Comparison of ENCODE assay signal across 26 cellular contexts in the genomic region with DNA sequence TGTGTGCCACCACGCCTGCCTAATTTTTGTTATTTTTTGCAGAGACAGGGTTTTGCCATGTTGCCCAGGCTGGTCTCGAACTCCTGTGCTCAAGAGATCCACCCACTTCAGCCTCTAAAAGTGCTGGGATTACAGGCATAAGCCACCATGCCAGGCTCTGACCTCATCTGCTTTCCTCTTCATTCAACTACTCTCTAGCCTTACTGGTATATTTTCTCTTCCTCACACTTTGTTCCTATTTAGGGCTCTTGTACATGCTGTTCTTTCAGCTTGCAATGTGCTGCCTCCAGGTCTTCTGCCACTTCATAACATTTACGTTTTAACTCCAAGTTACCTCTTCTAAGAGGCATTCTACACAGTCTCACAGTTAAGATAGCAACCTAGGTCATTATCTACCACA. TPM values are rescaled to one million over a fixed set of nuclear protein-coding genes. Genes with fewer than 3 reads are reported as not detected.
DNase-seq lines count a peak whose midpoint lies in the region; ATAC-seq and TF ChIP-seq lines count a peak whose summit lies in the region.
"Had no signal": no experiment of that assay in that cellular context is flagged by ENCODE, and none has a peak within 500 bp of the region (broad histone marks: within the 10 kb centered on the region; RNA-seq: fewer than 3 reads in every experiment).

No MANE protein-coding gene starts in this region.

- no peaks in the 10 kb centered on the region for H3K36me3 ChIP-seq in CD4-positive, CD25-positive, alpha-beta regulatory T cell (ENCODE audit: control insufficient read depth, insufficient read depth, low read length)
- H3K36me3 ChIP-seq in sigmoid colon, result no peaks in the 10 kb centered on the region

- no peak for DNase-seq in CD4-positive, CD25-positive, alpha-beta regulatory T cell
- DNase-seq in chondrocyte (ENCODE audit: low spot score) (no peak), right cardiac atrium (no peak), sigmoid colon (no peak), NCI-H2196 treated with DMSO at 0.1 percent for 48 hours (lab: John Stamatoyannopoulos, UW; ENCODE audit: unreplicated experiment) (no peak), NCI-H2227 treated with DMSO at 0.1 percent for 48 hours (lab: John Stamatoyannopoulos, UW) (no peak), NCI-H128 (lab: John Stamatoyannopoulos, UW; ENCODE audit: unreplicated experiment) (no peak)
- no peak for DNase-seq in activated effector memory CD4-positive, alpha-beta T cell treated with anti-CD3 and anti-CD28 coated beads, Interleukin-2, amount 50 U/mL, for 16 hours
- DNase-seq: activated CD4-positive, alpha-beta T cell treated with anti-CD3 and anti-CD28 coated beads, Interleukin-2, amount 10 ng/mL, durations not matched to agents 24 days and 14 days; activated naive CD4-positive, alpha-beta T cell treated with anti-CD3 and anti-CD28 coated beads, Interleukin-2, amount 50 U/mL, for 16 hours; activated T-cell treated with anti-CD3 and anti-CD28 coated beads, Interleukin-2, amount 50 U/mL, for 72 hours; DMS79 treated with DMSO at 0.1 percent for 48 hours; GOT3; KG1; left colon; midbrain; MM.1S; NCI-H146; NCI-H524 treated with DMSO at 0.1 percent for 48 hours; nephron progenitor cell; stimulated activated naive CD8-positive, alpha-beta T cell treated with anti-CD3 and anti-CD28 coated beads, Interleukin-15, amount 100 ng/mL, for 72 hours had no signal

- H3K4me1 Mint-ChIP-seq in CD4-positive, CD25-positive, alpha-beta regulatory T cell, result peaks cover 16 to 60% (median 43%) of the 10 kb centered on the region in 4 donors
- H3K4me1 Mint-ChIP-seq in chondrocyte (ENCODE audit: low read depth), result peaks cover 16% of the 10 kb centered on the region
- H3K4me1 Mint-ChIP-seq: nephron progenitor cell had no signal

- H3K9me3 ChIP-seq in CD4-positive, CD25-positive, alpha-beta regulatory T cell (ENCODE audit: control insufficient read depth in 2 of 2, low read length in 2 of 2), result no peaks in the 10 kb centered on the region
- H3K9me3 ChIP-seq in right cardiac atrium (ENCODE audit: control insufficient read depth, low read length), result no peaks in the 10 kb centered on the region
- no peaks in the 10 kb centered on the region for H3K9me3 ChIP-seq in sigmoid colon
- H3K9me3 ChIP-seq: A549 had no signal

- peaks cover 4% of the 10 kb centered on the region for H3K36me3 Mint-ChIP-seq in CD4-positive, CD25-positive, alpha-beta regulatory T cell
- H3K36me3 Mint-ChIP-seq in chondrocyte (ENCODE audit: low read depth), result no peaks in the 10 kb centered on the region

- no peak overlapping the region for H3K27ac ChIP-seq in CD4-positive, CD25-positive, alpha-beta regulatory T cell (ENCODE audit: insufficient read depth, low read length, poor library complexity, severe bottlenecking)
- H3K27ac ChIP-seq in right cardiac atrium (ENCODE audit: low read length) (peak overlapping the region; percentile 91), sigmoid colon (peak overlapping the region in 3 of 4 donors; percentile 45 to 71 (median 52))
- H3K27ac ChIP-seq: A549, parathyroid adenoma, SK-N-MC, VCaP had no signal

- H3K9me3 Mint-ChIP-seq in CD4-positive, CD25-positive, alpha-beta regulatory T cell, result no peaks in the 10 kb centered on the region
- no peaks in the 10 kb centered on the region for H3K9me3 Mint-ChIP-seq in chondrocyte (ENCODE audit: low read depth)
- H3K9me3 Mint-ChIP-seq: activated CD4-positive, alpha-beta T cell treated with anti-CD3 and anti-CD28 coated beads, Interleukin-2, amount 10 ng/mL, durations not matched to agents 24 days and 14 days; activated T-cell treated with anti-CD3 and anti-CD28 coated beads, Interleukin-2, amount 50 U/mL, for 72 hours; nephron progenitor cell; stimulated activated naive CD8-positive, alpha-beta T cell treated with anti-CD3 and anti-CD28 coated beads, Interleukin-15, amount 100 ng/mL, for 72 hours had no signal

- H3K4me3 ChIP-seq in CD4-positive, CD25-positive, alpha-beta regulatory T cell (ENCODE audit: low read depth, low read length), result no peak overlapping the region
- H3K4me3 ChIP-seq in right cardiac atrium (ENCODE audit: low read length) (no peak overlapping the region), sigmoid colon (no peak overlapping the region)
- H3K4me3 ChIP-seq: A549, SK-N-MC had no signal

- peaks cover 5% of the 10 kb centered on the region for H3K4me1 ChIP-seq in CD4-positive, CD25-positive, alpha-beta regulatory T cell (ENCODE audit: control insufficient read depth, insufficient read depth, low read length, poor library complexity, severe bottlenecking)
- peaks cover 2% of the 10 kb centered on the region for H3K4me1 ChIP-seq in right cardiac atrium (ENCODE audit: control insufficient read depth, insufficient read depth, low read length)
- peaks cover 0 to 11% (median 6%) of the 10 kb centered on the region in 4 donors for H3K4me1 ChIP-seq in sigmoid colon
- H3K4me1 ChIP-seq: A549, parathyroid adenoma had no signal

- WGBS in right cardiac atrium, result 73% methylated on average over 3 of the region's 3 CpGs
- 92 to 96% methylated on average over 3 of the region's 3 CpGs for WGBS in sigmoid colon, 2 donors

- no peaks in the 10 kb centered on the region for H3K27me3 Mint-ChIP-seq in CD4-positive, CD25-positive, alpha-beta regulatory T cell
- no peaks in the 10 kb centered on the region for H3K27me3 Mint-ChIP-seq in chondrocyte (ENCODE audit: low read depth)
- H3K27me3 Mint-ChIP-seq: activated CD4-positive, alpha-beta T cell treated with anti-CD3 and anti-CD28 coated beads, Interleukin-2, amount 10 ng/mL, durations not matched to agents 24 days and 14 days; stimulated activated naive CD8-positive, alpha-beta T cell treated with anti-CD3 and anti-CD28 coated beads, Interleukin-15, amount 100 ng/mL, for 72 hours; type B pancreatic cell had no signal

- H3K4me3 Mint-ChIP-seq in CD4-positive, CD25-positive, alpha-beta regulatory T cell, result no peak overlapping the region
- no peak overlapping the region for H3K4me3 Mint-ChIP-seq in chondrocyte (ENCODE audit: unreplicated experiment)
- H3K4me3 Mint-ChIP-seq: activated CD4-positive, alpha-beta T cell treated with anti-CD3 and anti-CD28 coated beads, Interleukin-2, amount 10 ng/mL, durations not matched to agents 24 days and 14 days; activated T-cell treated with anti-CD3 and anti-CD28 coated beads, Interleukin-2, amount 50 U/mL, for 72 hours; nephron progenitor cell; stimulated activated naive CD8-positive, alpha-beta T cell treated with anti-CD3 and anti-CD28 coated beads, Interleukin-15, amount 100 ng/mL, for 72 hours; type B pancreatic cell had no signal

- H3K27ac Mint-ChIP-seq in CD4-positive, CD25-positive, alpha-beta regulatory T cell, result peak overlapping the region in 2 of 3 donors; percentile 42 to 57
- peak overlapping the region; percentile 13 for H3K27ac Mint-ChIP-seq in chondrocyte (ENCODE audit: unreplicated experiment)
- H3K27ac Mint-ChIP-seq: activated CD4-positive, alpha-beta T cell treated with anti-CD3 and anti-CD28 coated beads, Interleukin-2, amount 10 ng/mL, durations not matched to agents 24 days and 14 days; activated T-cell treated with anti-CD3 and anti-CD28 coated beads, Interleukin-2, amount 50 U/mL, for 72 hours; nephron progenitor cell; stimulated activated naive CD8-positive, alpha-beta T cell treated with anti-CD3 and anti-CD28 coated beads, Interleukin-15, amount 100 ng/mL, for 72 hours; type B pancreatic cell had no signal

- intact Hi-C loops in right cardiac atrium (cut with DNase I) (no loop called here), sigmoid colon (cut with DNase I) (no loop called here)

- no peak for TF ChIP-seq POLR2A in sigmoid colon (IDR thresholded peaks at IDR 0.05)

- no peak for TF ChIP-seq CTCF in chondrocyte (IDR thresholded peaks at IDR 0.05)
- TF ChIP-seq CTCF in sigmoid colon (IDR thresholded peaks at IDR 0.05), result no peak

- ATAC-seq in CD4-positive, CD25-positive, alpha-beta regulatory T cell (ENCODE audit: low read depth in 2 of 2), result no peak
- ATAC-seq in right cardiac atrium, result peak; percentile 79 to 86
- ATAC-seq: A549; activated T-cell treated with anti-CD3 and anti-CD28 coated beads, Interleukin-2, amount 50 U/mL, for 72 hours; left colon; stimulated activated naive CD8-positive, alpha-beta T cell treated with anti-CD3 and anti-CD28 coated beads, Interleukin-15, amount 100 ng/mL, for 72 hours had no signal

- H3K27me3 ChIP-seq in CD4-positive, CD25-positive, alpha-beta regulatory T cell (ENCODE audit: control insufficient read depth, insufficient read depth, low read length), result no peaks in the 10 kb centered on the region
- H3K27me3 ChIP-seq in right cardiac atrium (ENCODE audit: control insufficient read depth, insufficient read depth), result no peaks in the 10 kb centered on the region
- no peaks in the 10 kb centered on the region for H3K27me3 ChIP-seq in sigmoid colon

- peak in 1 of 4 donors; percentile 85 for TF ChIP-seq EP300 in sigmoid colon (IDR thresholded peaks at IDR 0.05)

RNA-seq across cellular contexts. Expression of gene PIK3CB, which starts 34.9 kb away (rescaled TPM):
- 29.2 TPM for total RNA-seq in CD4-positive, CD25-positive, alpha-beta regulatory T cell
- polyA plus RNA-seq in CD4-positive, CD25-positive, alpha-beta regulatory T cell, result 10 to 100 TPM; 10.3 to 16.4 (median 13.3) TPM
- total RNA-seq in chondrocyte (19.5 to 25.9 TPM (median 21.2 TPM) in 3 replicates), right cardiac atrium (10 to 100 TPM; 31.4 to 33.2 (median 32.5) TPM), sigmoid colon (10 to 100 TPM; 17.4 to 29.5 (median 22.2) TPM)
- polyA plus RNA-seq in right cardiac atrium (12.6 TPM), sigmoid colon (10 to 100 TPM; 18.6 to 28.9 (median 22.0) TPM)

Comparison
In these comparisons a context has a peak if more than half of its experiments do, and no peak if none do; other contexts are left out.
1. ATAC-seq: peak in right cardiac atrium (2 of 2); none in CD4-positive, CD25-positive, alpha-beta regulatory T cell (0 of 2).